ENCODE assay signal across 27 cellular contexts in the genomic region with DNA sequence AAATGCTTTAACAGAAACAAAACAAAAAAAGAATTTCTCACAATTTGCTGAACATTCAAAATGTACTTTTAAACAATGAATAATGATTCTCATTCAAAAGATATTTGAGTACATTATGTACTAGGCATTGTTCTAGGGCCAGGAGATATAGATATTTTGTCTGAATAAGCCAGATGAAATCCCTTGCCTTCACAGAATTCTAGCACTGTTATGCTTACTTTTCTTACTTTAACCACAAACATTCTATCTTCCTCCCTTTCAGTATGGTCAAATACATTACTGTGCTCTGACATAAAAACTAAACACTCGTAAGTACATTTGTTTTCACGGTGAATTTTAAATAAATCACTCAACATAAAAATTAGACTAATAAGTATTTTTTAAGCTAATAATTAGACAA.
DNase-seq lines count a peak whose midpoint lies in the region; ATAC-seq and TF ChIP-seq lines count a peak whose summit lies in the region.
"Had no signal": no experiment of that assay in that cellular context is flagged by ENCODE, and none has a peak within 500 bp of the region (broad histone marks: within the 10 kb centered on the region; RNA-seq: fewer than 3 reads in every experiment).

No MANE protein-coding gene starts in this region.

- H2AFZ ChIP-seq in IMR-90 (replicated peaks; ENCODE audit: low read length, poor library complexity): no peak overlapping the region

- H3K9me1 ChIP-seq in IMR-90 (ENCODE audit: insufficient read depth, low read length): no peaks in the 10 kb centered on the region

- H3K36me3 ChIP-seq in IMR-90 (ENCODE audit: control insufficient read depth, insufficient read depth, low read length): peaks cover 15% of the 10 kb centered on the region
- H3K36me3 ChIP-seq in adrenal gland (replicated peaks in 1 of 2): no peaks in the 10 kb centered on the region
- peaks cover 0 to 46% (median 33%) of the 10 kb centered on the region in 9 donors for H3K36me3 ChIP-seq in heart left ventricle

- H2AK9ac ChIP-seq in IMR-90 (replicated peaks; ENCODE audit: low read depth, low read length, poor library complexity): no peak overlapping the region

- no peak overlapping the region for H2BK5ac ChIP-seq in IMR-90 (ENCODE audit: low read depth, low read length, poor library complexity, severe bottlenecking)

- no peak overlapping the region for H2BK120ac ChIP-seq in IMR-90 (ENCODE audit: low read depth, low read length)

- ATAC-seq in IMR-90 (ENCODE audit: low read depth) (0 out of 2 replicates have a peak, but pooled peaks have one; percentile 51), heart left ventricle (no peak)
- ATAC-seq in stimulated activated naive B cell treated with anti-CD40 and anti-IgM and Interleukin-4, amounts not matched to agents 10 μg/mL and 1 μg/mL and 100 μg/mL, for 72 hours (replicated peaks): no peak
- ATAC-seq: CD8-positive, alpha-beta T cell; PC-3; right cardiac atrium had no signal

- H3K4me1 ChIP-seq in IMR-90 (ENCODE audit: control insufficient read depth, insufficient read depth, low read length) (0 out of 2 replicates have a peak, but pooled peaks cover 1% of the 10 kb centered on the region), adrenal gland (replicated peaks in 1 of 2) (peaks cover 10 to 21% of the 10 kb centered on the region in 2 donors), heart left ventricle (peaks cover 0 to 29% (median 13%) of the 10 kb centered on the region in 12 donors)

- no TSS peak for BruUV-seq in IMR-90 (replicated peaks; lab: Mats Ljungman, UMichigan)

- dilution Hi-C loops in IMR-90 (cut with HindIII; ENCODE audit: low sequenced_read_pairs, unreplicated experiment): no loop called here

- H4K5ac ChIP-seq in IMR-90 (ENCODE audit: low read depth, low read length): no peak overlapping the region

- no peak overlapping the region for H3K56ac ChIP-seq in IMR-90 (ENCODE audit: extremely low read depth, insufficient read depth, low read length)

- intact Hi-C loops in IMR-90 (cut with micrococcal nuclease): no loop called here
- intact Hi-C loops in adrenal gland (cut with DNase I): no loop called here
- intact Hi-C loops in heart left ventricle (cut with DNase I): loop anchor here in 1 of 10 donors (10.0 kb wide), 1 partner anchor 188 kb away; no protein-coding TSS in a partner anchor

- peak overlapping the region in 5 of 6 donors; percentile 11 to 76 (median 49) for H3K27ac Mint-ChIP-seq in immature natural killer cell
- no peak overlapping the region for H3K27ac Mint-ChIP-seq in stimulated activated naive B cell treated with anti-CD40 and anti-IgM and Interleukin-4, amounts not matched to agents 10 μg/mL and 1 μg/mL and 100 μg/mL, for 72 hours
- H3K27ac Mint-ChIP-seq in activated T-cell treated with anti-CD3 and anti-CD28 coated beads, Interleukin-2, amount 50 U/mL, for 24 hours: no peak overlapping the region
- H3K27ac Mint-ChIP-seq: CD8-positive, alpha-beta T cell; endodermal cell; stimulated activated naive CD8-positive, alpha-beta T cell treated with anti-CD3 and anti-CD28 coated beads, Interleukin-15, Interleukin-2, amounts not matched to agents 100 ng/mL and 50 ng/mL, for 24 hours had no signal

- H3K9ac ChIP-seq in IMR-90 (ENCODE audit: low read depth, low read length): no peak overlapping the region

- no peak overlapping the region for H3K4me2 ChIP-seq in IMR-90 (ENCODE audit: low read depth, low read length)

- no peaks in the 10 kb centered on the region for H3K9me3 ChIP-seq in IMR-90 (ENCODE audit: control insufficient read depth, insufficient read depth, low read length)
- no peaks in the 10 kb centered on the region for H3K9me3 ChIP-seq in adrenal gland (replicated peaks in 1 of 3)
- no peaks in the 10 kb centered on the region for H3K9me3 ChIP-seq in heart left ventricle
- H3K9me3 ChIP-seq: esophagus muscularis mucosa had no signal

- no peak overlapping the region for H3K18ac ChIP-seq in IMR-90 (ENCODE audit: low read depth, low read length)

- no peak overlapping the region for H4K8ac ChIP-seq in IMR-90 (ENCODE audit: low read depth in 2 of 2, low read length in 2 of 2)

- H3K14ac ChIP-seq in IMR-90 (replicated peaks; ENCODE audit: low read depth, low read length): no peak overlapping the region

- TF ChIP-seq POLR2A in IMR-90 (IDR thresholded peaks at IDR 0.05; ENCODE audit: low read depth, low read length) (no peak), adrenal gland (IDR thresholded peaks at IDR 0.05) (no peak), heart left ventricle (IDR thresholded peaks at IDR 0.05) (no peak)

- POLR2A ChIA-PET in IMR-90 (lab: Charles Lee; ENCODE audit: unreplicated experiment): no interaction called here

- CTCF ChIA-PET in IMR-90 (lab: Yijun Ruan, JAX): no interaction called here

- H3K27me3 ChIP-seq in IMR-90 (ENCODE audit: control insufficient read depth, insufficient read depth, low read length) (no peaks in the 10 kb centered on the region), adrenal gland (no peaks in the 10 kb centered on the region), heart left ventricle (no peaks in the 10 kb centered on the region)
- H3K27me3 ChIP-seq: esophagus muscularis mucosa had no signal

- in situ Hi-C loops in IMR-90 (cut with MboI; ENCODE audit: low sequenced_read_pairs): no loop called here

- H3K9me3 Mint-ChIP-seq in immature natural killer cell: no peaks in the 10 kb centered on the region
- H3K9me3 Mint-ChIP-seq in stimulated activated naive B cell treated with anti-CD40 and anti-IgM and Interleukin-4, amounts not matched to agents 10 μg/mL and 1 μg/mL and 100 μg/mL, for 72 hours: no peaks in the 10 kb centered on the region
- no peaks in the 10 kb centered on the region for H3K9me3 Mint-ChIP-seq in activated T-cell treated with anti-CD3 and anti-CD28 coated beads, Interleukin-2, amount 50 U/mL, for 24 hours
- H3K9me3 Mint-ChIP-seq: activated naive CD4-positive, alpha-beta T cell treated with anti-CD3 and anti-CD28 coated beads, Interleukin-2, amount 50 U/mL, for 24 hours; CD8-positive, alpha-beta T cell; endodermal cell; stimulated activated naive CD8-positive, alpha-beta T cell treated with anti-CD3 and anti-CD28 coated beads, Interleukin-15, Interleukin-2, amounts not matched to agents 100 ng/mL and 50 ng/mL, for 24 hours had no signal

- H3K4ac ChIP-seq in IMR-90 (ENCODE audit: low read depth, low read length): no peak overlapping the region

- DNase-seq in IMR-90 (peak; percentile 46), cardiac fibroblast (ENCODE audit: low read depth in 2 of 2) (peak; percentile 42 to 88), immature natural killer cell (no peak), substantia nigra (lab: John Stamatoyannopoulos, UW) (no peak), adrenal gland (no peak), heart left ventricle (no peak)
- DNase-seq in stimulated activated naive B cell treated with anti-CD40 and anti-IgM and Interleukin-4, amounts not matched to agents 10 μg/mL and 1 μg/mL and 100 μg/mL, for 72 hours: no peak
- no peak for DNase-seq in activated T-cell treated with anti-CD3 and anti-CD28 coated beads, Interleukin-2, amount 50 U/mL, for 24 hours
- DNase-seq: activated CD4-positive, alpha-beta T cell treated with anti-CD3 and anti-CD28 coated beads, Interleukin-2, amount 50 U/mL, for 1 hour; CD8-positive, alpha-beta T cell; DMS 273 treated with DMSO at 0.1 percent for 48 hours; endodermal cell; head of caudate nucleus; mesendoderm; NCI-H1092 treated with DMSO at 0.1 percent for 48 hours; NCI-H1930; NCI-H226; PC-3; right cardiac atrium; SHP77; T-helper 9 cell; trophoblast cell; WERI-Rb-1 had no signal

- H3K36me3 Mint-ChIP-seq in immature natural killer cell: peaks cover 18 to 26% (median 19%) of the 10 kb centered on the region in 3 donors
- peaks cover 11 to 23% of the 10 kb centered on the region in 2 donors for H3K36me3 Mint-ChIP-seq in stimulated activated naive B cell treated with anti-CD40 and anti-IgM and Interleukin-4, amounts not matched to agents 10 μg/mL and 1 μg/mL and 100 μg/mL, for 72 hours
- peaks cover 58% of the 10 kb centered on the region for H3K36me3 Mint-ChIP-seq in activated T-cell treated with anti-CD3 and anti-CD28 coated beads, Interleukin-2, amount 50 U/mL, for 24 hours (ENCODE audit: low read depth)

- H4K20me1 ChIP-seq in IMR-90 (ENCODE audit: insufficient read depth, low read length): no peaks in the 10 kb centered on the region

- H2BK15ac ChIP-seq in IMR-90 (ENCODE audit: low read depth, low read length): no peak overlapping the region

- no peak overlapping the region for H2AK5ac ChIP-seq in IMR-90 (ENCODE audit: low read depth, low read length)

- H3K27ac ChIP-seq in IMR-90 (ENCODE audit: insufficient read depth, low read length): no peak overlapping the region
- peak overlapping the region; percentile 72 for H3K27ac ChIP-seq in substantia nigra (ENCODE audit: low read depth, low read length, poor library complexity, severe bottlenecking)
- no peak overlapping the region for H3K27ac ChIP-seq in adrenal gland
- H3K27ac ChIP-seq in heart left ventricle: peak overlapping the region in 1 of 12 donors; percentile 20
- H3K27ac ChIP-seq: coronary artery, WERI-Rb-1 had no signal

- peaks cover 42 to 69% of the 10 kb centered on the region in 2 donors for H3K4me1 Mint-ChIP-seq in immature natural killer cell
- peaks cover 11 to 26% of the 10 kb centered on the region in 2 donors for H3K4me1 Mint-ChIP-seq in stimulated activated naive B cell treated with anti-CD40 and anti-IgM and Interleukin-4, amounts not matched to agents 10 μg/mL and 1 μg/mL and 100 μg/mL, for 72 hours
- H3K4me1 Mint-ChIP-seq in activated T-cell treated with anti-CD3 and anti-CD28 coated beads, Interleukin-2, amount 50 U/mL, for 24 hours (ENCODE audit: low read depth): peaks cover 38% of the 10 kb centered on the region

- no CpG with 5 or more reads among the region's 2 CpGs for WGBS in IMR-90 (ENCODE audit: extremely low coverage in 2 of 2, insufficient read length in 1 of 2), 2 experiments
- 90 to 97% (median 95%) methylated on average over 2 of the region's 2 CpGs for WGBS in adrenal gland, 4 donors
- 94 to 99% (median 97%) methylated on average over 2 of the region's 2 CpGs for WGBS in heart left ventricle, 4 donors

- no peak overlapping the region for H4K91ac ChIP-seq in IMR-90 (ENCODE audit: insufficient read depth, low read depth, low read length)

- H2BK20ac ChIP-seq in IMR-90 (ENCODE audit: low read depth, low read length): no peak overlapping the region

- peak overlapping the region in 2 of 5 donors; percentile 18 to 30 for H3K4me3 Mint-ChIP-seq in immature natural killer cell
- H3K4me3 Mint-ChIP-seq in stimulated activated naive B cell treated with anti-CD40 and anti-IgM and Interleukin-4, amounts not matched to agents 10 μg/mL and 1 μg/mL and 100 μg/mL, for 72 hours: no peak overlapping the region
- no peak overlapping the region for H3K4me3 Mint-ChIP-seq in activated T-cell treated with anti-CD3 and anti-CD28 coated beads, Interleukin-2, amount 50 U/mL, for 24 hours
- H3K4me3 Mint-ChIP-seq: activated naive CD4-positive, alpha-beta T cell treated with anti-CD3 and anti-CD28 coated beads, Interleukin-2, amount 50 U/mL, for 24 hours; CD8-positive, alpha-beta T cell; endodermal cell; stimulated activated naive CD8-positive, alpha-beta T cell treated with anti-CD3 and anti-CD28 coated beads, Interleukin-15, Interleukin-2, amounts not matched to agents 100 ng/mL and 50 ng/mL, for 24 hours had no signal

- no peak overlapping the region for H3K23ac ChIP-seq in IMR-90 (ENCODE audit: low read depth, low read length)

- no peak overlapping the region for H3K4me3 ChIP-seq in IMR-90 (ENCODE audit: insufficient read depth, low read depth, low read length)
- no peak overlapping the region for H3K4me3 ChIP-seq in cardiac fibroblast (replicated peaks in 1 of 2; ENCODE audit: low read depth in 2 of 2, low read length in 2 of 2)
- H3K4me3 ChIP-seq in adrenal gland: no peak overlapping the region
- H3K4me3 ChIP-seq in heart left ventricle: no peak overlapping the region
- H3K4me3 ChIP-seq: coronary artery, esophagus muscularis mucosa had no signal

- TF ChIP-seq CTCF in IMR-90 (conservative IDR thresholded peaks at IDR 0.05; ENCODE audit: low read depth, low read length) (no peak), cardiac fibroblast (IDR thresholded peaks at IDR 0.05; ENCODE audit: low read depth, low read length) (no peak), adrenal gland (IDR thresholded peaks at IDR 0.05) (no peak), heart left ventricle (IDR thresholded peaks at IDR 0.05) (no peak)

- peaks cover 7 to 18% of the 10 kb centered on the region in 2 experiments; a peak in 3 of 4 replicates for H3K79me1 ChIP-seq in IMR-90 (ENCODE audit: low read depth in 1 of 2, low read length in 2 of 2)

- no peak for TF ChIP-seq RAD21 in IMR-90 (IDR thresholded peaks at IDR 0.05; ENCODE audit: low read length)

- peaks cover 0 to 1% (median 0%) of the 10 kb centered on the region in 3 donors for H3K27me3 Mint-ChIP-seq in immature natural killer cell (ENCODE audit: low read depth in 3 of 3)
- no peaks in the 10 kb centered on the region for H3K27me3 Mint-ChIP-seq in stimulated activated naive B cell treated with anti-CD40 and anti-IgM and Interleukin-4, amounts not matched to agents 10 μg/mL and 1 μg/mL and 100 μg/mL, for 72 hours
- H3K27me3 Mint-ChIP-seq in activated T-cell treated with anti-CD3 and anti-CD28 coated beads, Interleukin-2, amount 50 U/mL, for 24 hours: no peaks in the 10 kb centered on the region
- H3K27me3 Mint-ChIP-seq: activated naive CD4-positive, alpha-beta T cell treated with anti-CD3 and anti-CD28 coated beads, Interleukin-2, amount 50 U/mL, for 24 hours; stimulated activated naive CD8-positive, alpha-beta T cell treated with anti-CD3 and anti-CD28 coated beads, Interleukin-15, Interleukin-2, amounts not matched to agents 100 ng/mL and 50 ng/mL, for 24 hours had no signal

Comparison
In these comparisons a context has a peak if more than half of its experiments do, and no peak if none do; other contexts are left out.
1. DNase-seq: peak in IMR-90 (single experiment) and cardiac fibroblast (2 of 2); none in immature natural killer cell (0 of 3), substantia nigra (0 of 49), stimulated activated naive B cell treated with anti-CD40 and anti-IgM and Interleukin-4, amounts not matched to agents 10 μg/mL and 1 μg/mL and 100 μg/mL, for 72 hours (single experiment), adrenal gland (0 of 7), heart left ventricle (0 of 5) and activated T-cell treated with anti-CD3 and anti-CD28 coated beads, Interleukin-2, amount 50 U/mL, for 24 hours (single experiment).
2. H3K27ac Mint-ChIP-seq: peak in immature natural killer cell (5 of 6); none in stimulated activated naive B cell treated with anti-CD40 and anti-IgM and Interleukin-4, amounts not matched to agents 10 μg/mL and 1 μg/mL and 100 μg/mL, for 72 hours (single experiment) and activated T-cell treated with anti-CD3 and anti-CD28 coated beads, Interleukin-2, amount 50 U/mL, for 24 hours (single experiment).